Comparison of ENCODE assay signal across 1 cellular context in the genomic region with DNA sequence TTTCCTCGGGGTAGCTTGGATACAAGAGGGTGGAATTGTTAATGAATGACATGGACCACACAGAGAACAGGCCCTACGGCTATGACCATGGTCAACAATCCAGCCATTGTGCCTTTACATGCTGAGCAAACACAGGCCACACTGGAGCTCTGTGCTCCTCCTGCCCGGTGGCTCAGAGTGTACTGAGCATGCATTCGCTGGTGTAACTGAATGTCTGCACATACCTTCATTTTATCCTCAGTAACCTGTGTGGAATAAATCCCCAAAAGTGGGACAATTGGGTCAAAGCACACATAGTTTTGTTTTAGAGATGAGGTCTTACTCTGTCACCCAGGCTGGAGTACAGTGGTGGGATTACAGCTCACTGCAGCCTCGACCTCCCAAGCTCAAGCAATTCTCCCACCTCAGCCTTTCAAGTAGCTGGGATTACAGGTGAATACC.
TF ChIP-seq lines count a peak whose summit lies in the region.

No MANE protein-coding gene starts in this region.

TF ChIP-seq in HepG2, 621 proteins besides CTCF, POLR2A, EP300 and RAD21 (continued from another document and continues in another):
- TF ChIP-seq, protein P1, sequence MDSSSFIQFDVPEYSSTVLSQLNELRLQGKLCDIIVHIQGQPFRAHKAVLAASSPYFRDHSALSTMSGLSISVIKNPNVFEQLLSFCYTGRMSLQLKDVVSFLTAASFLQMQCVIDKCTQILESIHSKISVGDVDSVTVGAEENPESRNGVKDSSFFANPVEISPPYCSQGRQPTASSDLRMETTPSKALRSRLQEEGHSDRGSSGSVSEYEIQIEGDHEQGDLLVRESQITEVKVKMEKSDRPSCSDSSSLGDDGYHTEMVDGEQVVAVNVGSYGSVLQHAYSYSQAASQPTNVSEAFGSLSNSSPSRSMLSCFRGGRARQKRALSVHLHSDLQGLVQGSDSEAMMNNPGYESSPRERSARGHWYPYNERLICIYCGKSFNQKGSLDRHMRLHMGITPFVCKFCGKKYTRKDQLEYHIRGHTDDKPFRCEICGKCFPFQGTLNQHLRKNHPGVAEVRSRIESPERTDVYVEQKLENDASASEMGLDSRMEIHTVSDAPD (CRISPR knock-in tag; IDR thresholded peaks at IDR 0.05): no peak
- TF ChIP-seq TFDP1 (CRISPR knock-in tag; IDR thresholded peaks at IDR 0.05; ENCODE audit: borderline replicate concordance): peak; percentile 61; the same call in 1 of the 2 replicates
- TF ChIP-seq ATRX (CRISPR knock-in tag; IDR thresholded peaks at IDR 0.05; ENCODE audit: borderline replicate concordance): no peak
- no peak for TF ChIP-seq FLYWCH1 (CRISPR knock-in tag; IDR thresholded peaks at IDR 0.05)
- 0 out of 2 replicates have a peak, but pooled peaks have one; percentile 62 for TF ChIP-seq KMT2A (CRISPR knock-in tag; IDR thresholded peaks at IDR 0.05)
- no peak for TF ChIP-seq ZSCAN22 (CRISPR knock-in tag; IDR thresholded peaks at IDR 0.05)
- TF ChIP-seq TBX2 (CRISPR knock-in tag; IDR thresholded peaks at IDR 0.05; ENCODE audit: borderline replicate concordance): no peak; the same call in 1 of the 2 replicates
- TF ChIP-seq ZBTB44 (CRISPR knock-in tag; IDR thresholded peaks at IDR 0.05): no peak
- no peak for TF ChIP-seq CSRNP1 (CRISPR knock-in tag; IDR thresholded peaks at IDR 0.05)
- peak; percentile 42; the same call in 1 of the 2 replicates for TF ChIP-seq ZSCAN25 (CRISPR knock-in tag; IDR thresholded peaks at IDR 0.05)
- TF ChIP-seq ZNF205 (CRISPR knock-in tag; IDR thresholded peaks at IDR 0.05): no peak
- TF ChIP-seq CC2D1A (CRISPR knock-in tag; IDR thresholded peaks at IDR 0.05): no peak
- TF ChIP-seq RARA (CRISPR knock-in tag; IDR thresholded peaks at IDR 0.05): 0 out of 2 replicates have a peak, but pooled peaks have one; percentile 6
- TF ChIP-seq PAWR (CRISPR knock-in tag; IDR thresholded peaks at IDR 0.05; ENCODE audit: borderline replicate concordance): no peak
- no peak for TF ChIP-seq SIX1 (CRISPR knock-in tag; IDR thresholded peaks at IDR 0.05; ENCODE audit: borderline replicate concordance)
- TF ChIP-seq ZNF451 (CRISPR knock-in tag; IDR thresholded peaks at IDR 0.05): 0 out of 2 replicates have a peak, but pooled peaks have one; percentile 53
- TF ChIP-seq, protein P2, sequence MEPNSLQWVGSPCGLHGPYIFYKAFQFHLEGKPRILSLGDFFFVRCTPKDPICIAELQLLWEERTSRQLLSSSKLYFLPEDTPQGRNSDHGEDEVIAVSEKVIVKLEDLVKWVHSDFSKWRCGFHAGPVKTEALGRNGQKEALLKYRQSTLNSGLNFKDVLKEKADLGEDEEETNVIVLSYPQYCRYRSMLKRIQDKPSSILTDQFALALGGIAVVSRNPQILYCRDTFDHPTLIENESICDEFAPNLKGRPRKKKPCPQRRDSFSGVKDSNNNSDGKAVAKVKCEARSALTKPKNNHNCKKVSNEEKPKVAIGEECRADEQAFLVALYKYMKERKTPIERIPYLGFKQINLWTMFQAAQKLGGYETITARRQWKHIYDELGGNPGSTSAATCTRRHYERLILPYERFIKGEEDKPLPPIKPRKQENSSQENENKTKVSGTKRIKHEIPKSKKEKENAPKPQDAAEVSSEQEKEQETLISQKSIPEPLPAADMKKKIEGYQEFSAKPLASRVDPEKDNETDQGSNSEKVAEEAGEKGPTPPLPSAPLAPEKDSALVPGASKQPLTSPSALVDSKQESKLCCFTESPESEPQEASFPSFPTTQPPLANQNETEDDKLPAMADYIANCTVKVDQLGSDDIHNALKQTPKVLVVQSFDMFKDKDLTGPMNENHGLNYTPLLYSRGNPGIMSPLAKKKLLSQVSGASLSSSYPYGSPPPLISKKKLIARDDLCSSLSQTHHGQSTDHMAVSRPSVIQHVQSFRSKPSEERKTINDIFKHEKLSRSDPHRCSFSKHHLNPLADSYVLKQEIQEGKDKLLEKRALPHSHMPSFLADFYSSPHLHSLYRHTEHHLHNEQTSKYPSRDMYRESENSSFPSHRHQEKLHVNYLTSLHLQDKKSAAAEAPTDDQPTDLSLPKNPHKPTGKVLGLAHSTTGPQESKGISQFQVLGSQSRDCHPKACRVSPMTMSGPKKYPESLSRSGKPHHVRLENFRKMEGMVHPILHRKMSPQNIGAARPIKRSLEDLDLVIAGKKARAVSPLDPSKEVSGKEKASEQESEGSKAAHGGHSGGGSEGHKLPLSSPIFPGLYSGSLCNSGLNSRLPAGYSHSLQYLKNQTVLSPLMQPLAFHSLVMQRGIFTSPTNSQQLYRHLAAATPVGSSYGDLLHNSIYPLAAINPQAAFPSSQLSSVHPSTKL (CRISPR knock-in tag; IDR thresholded peaks at IDR 0.05): peak; percentile 82
- no peak for TF ChIP-seq ZNF460 (CRISPR knock-in tag; IDR thresholded peaks at IDR 0.05; ENCODE audit: borderline replicate concordance)
- TF ChIP-seq MAZ (IDR thresholded peaks at IDR 0.05; ENCODE audit: borderline replicate concordance, low read depth, low read length): no peak
- TF ChIP-seq MAZ (CRISPR knock-in tag; IDR thresholded peaks at IDR 0.05; ENCODE audit: low read depth): no peak
- TF ChIP-seq MTF2 (CRISPR knock-in tag; IDR thresholded peaks at IDR 0.05; ENCODE audit: borderline replicate concordance): no peak
- no peak for TF ChIP-seq IKZF1 (IDR thresholded peaks at IDR 0.05)
- no peak for TF ChIP-seq IRX3 (CRISPR knock-in tag; IDR thresholded peaks at IDR 0.05; ENCODE audit: borderline replicate concordance, low read depth)
- no peak for TF ChIP-seq MYPOP (CRISPR knock-in tag; IDR thresholded peaks at IDR 0.05)
- no peak for TF ChIP-seq ZNF850 (CRISPR knock-in tag; conservative IDR thresholded peaks at IDR 0.05)
- peak; percentile 99 for TF ChIP-seq ZNF644 (CRISPR knock-in tag; IDR thresholded peaks at IDR 0.05; ENCODE audit: low read depth)
- TF ChIP-seq, protein P3, sequence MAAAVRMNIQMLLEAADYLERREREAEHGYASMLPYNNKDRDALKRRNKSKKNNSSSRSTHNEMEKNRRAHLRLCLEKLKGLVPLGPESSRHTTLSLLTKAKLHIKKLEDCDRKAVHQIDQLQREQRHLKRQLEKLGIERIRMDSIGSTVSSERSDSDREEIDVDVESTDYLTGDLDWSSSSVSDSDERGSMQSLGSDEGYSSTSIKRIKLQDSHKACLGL (CRISPR knock-in tag; IDR thresholded peaks at IDR 0.05): no peak
- TF ChIP-seq GFI1 (CRISPR knock-in tag; IDR thresholded peaks at IDR 0.05; ENCODE audit: borderline replicate concordance): no peak
- TF ChIP-seq CHD4 (IDR thresholded peaks at IDR 0.05; ENCODE audit: borderline replicate concordance, low read length): no peak
- TF ChIP-seq ZNF781 (CRISPR knock-in tag; IDR thresholded peaks at IDR 0.05; ENCODE audit: borderline replicate concordance, not compliant biosample characterization): no peak
- peak; percentile 68 for TF ChIP-seq YY1 (IDR thresholded peaks at IDR 0.05; ENCODE audit: insufficient read depth, insufficient replicate concordance, low read depth, low read length)
- no peak for TF ChIP-seq JARID2 (CRISPR knock-in tag; IDR thresholded peaks at IDR 0.05; ENCODE audit: insufficient replicate concordance)
- TF ChIP-seq CREB1 (IDR thresholded peaks at IDR 0.05): no peak
- TF ChIP-seq CREB1 (CRISPR knock-in tag; IDR thresholded peaks at IDR 0.05): no peak
- no peak for TF ChIP-seq SP1 (IDR thresholded peaks at IDR 0.05)
- 0 out of 2 replicates have a peak, but pooled peaks have one; percentile 13 for TF ChIP-seq SP1 (CRISPR knock-in tag; IDR thresholded peaks at IDR 0.05)
- TF ChIP-seq NKX3-1 (CRISPR knock-in tag; IDR thresholded peaks at IDR 0.05): no peak
- no peak for TF ChIP-seq LRRFIP1 (CRISPR knock-in tag; conservative IDR thresholded peaks at IDR 0.05)
- TF ChIP-seq HNRNPLL (IDR thresholded peaks at IDR 0.05; ENCODE audit: low read depth, low read length, poor library complexity, severe bottlenecking): no peak
- no peak for TF ChIP-seq KDM1A (CRISPR knock-in tag; IDR thresholded peaks at IDR 0.05)
- TF ChIP-seq TEAD2 (CRISPR knock-in tag; IDR thresholded peaks at IDR 0.05): no peak
- TF ChIP-seq CEBPG (CRISPR knock-in tag; IDR thresholded peaks at IDR 0.05): peak; percentile 53; the same call in 1 of the 2 replicates
- 0 out of 2 replicates have a peak, but pooled peaks have one; percentile 39 for TF ChIP-seq ISL2 (CRISPR knock-in tag; IDR thresholded peaks at IDR 0.05)
- no peak for TF ChIP-seq ZFYVE20 (CRISPR knock-in tag; IDR thresholded peaks at IDR 0.05; ENCODE audit: borderline replicate concordance, low read depth)
- no peak for TF ChIP-seq ZBTB10 (CRISPR knock-in tag; IDR thresholded peaks at IDR 0.05; ENCODE audit: borderline replicate concordance)
- TF ChIP-seq SRSF9 (IDR thresholded peaks at IDR 0.05; ENCODE audit: borderline replicate concordance, insufficient read depth, low read depth, low read length, poor library complexity, severe bottlenecking): no peak
- no peak for TF ChIP-seq ZNF20 (CRISPR knock-in tag; IDR thresholded peaks at IDR 0.05)
- TF ChIP-seq TBX3 (IDR thresholded peaks at IDR 0.05; ENCODE audit: borderline replicate concordance): no peak
- TF ChIP-seq ZMAT3 (CRISPR knock-in tag; conservative IDR thresholded peaks at IDR 0.05): peak; percentile 43; the same call in 1 of the 2 replicates
